8 cellular contexts compared by ENCODE assay signal in the genomic region with DNA sequence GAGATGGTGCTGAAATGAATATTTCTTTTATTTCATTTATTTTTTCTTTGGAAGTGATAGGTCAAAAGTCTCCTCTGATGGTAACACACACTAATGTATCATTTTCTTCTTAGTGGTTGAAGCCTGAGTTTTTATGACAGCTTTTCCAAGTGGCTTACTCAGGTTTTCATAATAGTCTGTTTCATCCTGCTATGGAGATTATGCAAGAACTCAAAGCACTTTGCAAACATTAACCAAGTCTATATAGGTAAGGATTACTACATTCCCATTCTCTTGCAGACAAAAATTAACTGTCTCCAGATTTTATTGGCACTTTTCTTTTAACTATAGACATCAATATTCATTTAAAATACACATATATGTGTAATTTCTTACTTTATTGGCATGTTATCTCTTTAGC.
"Had no signal": no experiment of that assay in that cellular context is flagged by ENCODE, and none has a peak within 500 bp of the region (broad histone marks: within the 10 kb centered on the region; RNA-seq: fewer than 3 reads in every experiment).

No MANE protein-coding gene starts in this region.

- H3K27ac Mint-ChIP-seq: HFFc6 had no signal

- DNase-seq: GM23248, GOT3, H7, HFFc6, IMR-90 had no signal

- H2AFZ ChIP-seq: GM23248 had no signal

- H3K36me3 ChIP-seq: HAP-1 had no signal

- H3K4me3 ChIP-seq: GM23248, HAP-1 had no signal

- H3K4me3 Mint-ChIP-seq: HFFc6 had no signal

- H3K9me3 ChIP-seq: HAP-1 had no signal

- ATAC-seq: HCT116 had no signal

- H3K27ac ChIP-seq: GM23248, HL-60 had no signal

- H3K4me1 ChIP-seq: HAP-1 had no signal

- H3K9ac ChIP-seq: GM23248 had no signal
